2 cellular contexts compared by ENCODE assay signal in genomic region chr13:26708007-26708297, GRCh38.
A peak's percentile ranks its signal among the peaks of the same experiment; 100 is the strongest.
TF ChIP-seq lines count a peak whose summit lies in the region.

No MANE protein-coding gene starts in this region.

TF ChIP-seq in A549, 52 proteins besides CTCF, POLR2A, EP300 and RAD21 (continued from another document):
- no peak for TF ChIP-seq MAX (IDR thresholded peaks at IDR 0.05)
- no peak for TF ChIP-seq NFE2L2 (conservative IDR thresholded peaks at IDR 0.05; ENCODE audit: low read length)
- no peak for TF ChIP-seq GATA3 (IDR thresholded peaks at IDR 0.05; ENCODE audit: borderline replicate concordance)
- no peak for TF ChIP-seq CEBPB (IDR thresholded peaks at IDR 0.05)
- TF ChIP-seq RCOR1 (IDR thresholded peaks at IDR 0.05; ENCODE audit: low read depth, low read length): no peak
- no peak for TF ChIP-seq PHF8 (IDR thresholded peaks at IDR 0.05; ENCODE audit: borderline replicate concordance, low read depth)
- TF ChIP-seq HOXB13 (CRISPR knock-in tag; IDR thresholded peaks at IDR 0.05; ENCODE audit: low read depth): no peak

TF ChIP-seq in HEK293, 187 proteins besides CTCF, POLR2A, EP300 and RAD21 (continued from another document):
- TF ChIP-seq ZNF280D (tag by site-specific recombination; IDR thresholded peaks at IDR 0.05) (no peak), ZNF521 (tag by site-specific recombination; IDR thresholded peaks at IDR 0.05) (no peak), AEBP2 (tag by site-specific recombination; IDR thresholded peaks at IDR 0.05; ENCODE audit: borderline replicate concordance) (no peak), ZIC2 (tag by site-specific recombination; IDR thresholded peaks at IDR 0.05) (peak; percentile 15; the same call in 1 of the 2 replicates), ZNF202 (tag by site-specific recombination; IDR thresholded peaks at IDR 0.05; ENCODE audit: borderline replicate concordance) (no peak), ZNF548 (tag by site-specific recombination; IDR thresholded peaks at IDR 0.05) (no peak), GLIS2 (tag by site-specific recombination; IDR thresholded peaks at IDR 0.05) (peak; percentile 10; the same call in 1 of the 2 replicates), ZNF211 (tag by site-specific recombination; IDR thresholded peaks at IDR 0.05; ENCODE audit: low read depth) (no peak)
